14 cellular contexts compared by ENCODE assay signal in genomic region chr2:218895326-218895725, GRCh38. TPM values are rescaled to one million over a fixed set of nuclear protein-coding genes. Genes with fewer than 3 reads are reported as not detected.
A peak's percentile ranks its signal among the peaks of the same experiment; 100 is the strongest.
DNase-seq lines count a peak whose midpoint lies in the region; ATAC-seq and TF ChIP-seq lines count a peak whose summit lies in the region.
"Had no signal": no experiment of that assay in that cellular context is flagged by ENCODE, and none has a peak within 500 bp of the region (broad histone marks: within the 10 kb centered on the region; RNA-seq: fewer than 3 reads in every experiment).

No MANE protein-coding gene starts in this region.

- peaks cover 96% of the 10 kb centered on the region for H3K27me3 ChIP-seq in H7 (ENCODE audit: control insufficient read depth, insufficient read depth, low read length)

- no peaks in the 10 kb centered on the region for H3K36me3 Mint-ChIP-seq in activated T-helper 1 cell treated with anti-CD3 and anti-CD28 coated beads, Interleukin-12 subunit alpha, Interleukin-12 subunit beta, Interleukin-2, Interleukin-4 antibody, amounts not matched to agents 30 ng/mL and 10 ng/mL and 1 ng/mL, durations not matched to agents 14 hours and 24 hours and 36 hours (ENCODE audit: low read depth)
- H3K36me3 Mint-ChIP-seq in memory B cell (peaks cover under 1% of the 10 kb centered on the region), nephron progenitor cell (ENCODE audit: low read depth) (no peaks in the 10 kb centered on the region)

- H3K4me3 ChIP-seq in H7 (ENCODE audit: insufficient read depth, low read depth, low read length) = no peak overlapping the region
- H3K4me3 ChIP-seq: thyroid gland had no signal

- peak overlapping the region; percentile 86 for H3K27ac Mint-ChIP-seq in activated T-helper 1 cell treated with anti-CD3 and anti-CD28 coated beads, Interleukin-12 subunit alpha, Interleukin-12 subunit beta, Interleukin-2, Interleukin-4 antibody, amounts not matched to agents 30 ng/mL and 10 ng/mL and 1 ng/mL, durations not matched to agents 14 hours and 24 hours and 36 hours
- H3K27ac Mint-ChIP-seq in memory B cell (peak overlapping the region; percentile 99), nephron progenitor cell (no peak overlapping the region)

- ATAC-seq in memory B cell (ENCODE audit: low read depth) = no peak
- no peak for ATAC-seq in GM19395 (IDR thresholded peaks at IDR 0.05; ENCODE audit: unreplicated experiment)
- no peak for ATAC-seq in HG03354 (IDR thresholded peaks at IDR 0.05; ENCODE audit: poor library complexity, severe bottlenecking, unreplicated experiment)
- ATAC-seq: activated T-cell treated with anti-CD3 and anti-CD28 coated beads, Interleukin-2, amount 50 U/mL, for 4 hours; left lobe of liver had no signal

- H3K9me3 Mint-ChIP-seq in activated T-helper 1 cell treated with anti-CD3 and anti-CD28 coated beads, Interleukin-12 subunit alpha, Interleukin-12 subunit beta, Interleukin-2, Interleukin-4 antibody, amounts not matched to agents 30 ng/mL and 10 ng/mL and 1 ng/mL, durations not matched to agents 14 hours and 24 hours and 36 hours = peaks cover 4% of the 10 kb centered on the region
- H3K9me3 Mint-ChIP-seq in memory B cell (no peaks in the 10 kb centered on the region), nephron progenitor cell (peaks cover 9% of the 10 kb centered on the region)
- H3K9me3 Mint-ChIP-seq: activated T-cell treated with anti-CD3 and anti-CD28 coated beads, Interleukin-2, amount 50 U/mL, for 4 hours had no signal

- peaks cover 62% of the 10 kb centered on the region for H3K27me3 Mint-ChIP-seq in activated T-helper 1 cell treated with anti-CD3 and anti-CD28 coated beads, Interleukin-12 subunit alpha, Interleukin-12 subunit beta, Interleukin-2, Interleukin-4 antibody, amounts not matched to agents 30 ng/mL and 10 ng/mL and 1 ng/mL, durations not matched to agents 14 hours and 24 hours and 36 hours (ENCODE audit: insufficient read depth)
- peaks cover 2% of the 10 kb centered on the region for H3K27me3 Mint-ChIP-seq in memory B cell
- peaks cover 100% of the 10 kb centered on the region for H3K27me3 Mint-ChIP-seq in nephron progenitor cell (ENCODE audit: low read depth, poor library complexity)

- peaks cover 44% of the 10 kb centered on the region for H3K4me1 Mint-ChIP-seq in activated T-helper 1 cell treated with anti-CD3 and anti-CD28 coated beads, Interleukin-12 subunit alpha, Interleukin-12 subunit beta, Interleukin-2, Interleukin-4 antibody, amounts not matched to agents 30 ng/mL and 10 ng/mL and 1 ng/mL, durations not matched to agents 14 hours and 24 hours and 36 hours (ENCODE audit: low read depth)
- H3K4me1 Mint-ChIP-seq in memory B cell = peaks cover 41% of the 10 kb centered on the region
- H3K4me1 Mint-ChIP-seq in nephron progenitor cell = peaks cover 25% of the 10 kb centered on the region

- intact Hi-C loops in activated T-helper 1 cell treated with anti-CD3 and anti-CD28 coated beads, Interleukin-12 subunit alpha, Interleukin-12 subunit beta, Interleukin-2, Interleukin-4 antibody, amounts not matched to agents 30 ng/mL and 10 ng/mL and 1 ng/mL, durations not matched to agents 14 hours and 24 hours and 36 hours (cut with micrococcal nuclease) = loop anchor here (5.0 to 10.0 kb wide), 7 partner anchors 67 to 1671 kb away; partner anchors contain the start of genes CNOT9, CTDSP1, GMPPA and USP37

- no peaks in the 10 kb centered on the region for H3K36me3 ChIP-seq in H7 (replicated peaks; ENCODE audit: control insufficient read depth, insufficient read depth, low read length)
- H3K36me3 ChIP-seq: thyroid gland had no signal

- no peak for TF ChIP-seq CTCF in nephron progenitor cell (IDR thresholded peaks at IDR 0.05)

- no peak overlapping the region for H3K4me3 Mint-ChIP-seq in activated T-helper 1 cell treated with anti-CD3 and anti-CD28 coated beads, Interleukin-12 subunit alpha, Interleukin-12 subunit beta, Interleukin-2, Interleukin-4 antibody, amounts not matched to agents 30 ng/mL and 10 ng/mL and 1 ng/mL, durations not matched to agents 14 hours and 24 hours and 36 hours
- H3K4me3 Mint-ChIP-seq in memory B cell = peak overlapping the region; percentile 67
- no peak overlapping the region for H3K4me3 Mint-ChIP-seq in nephron progenitor cell

- peak; percentile 62 for DNase-seq in COLO668 (lab: John Stamatoyannopoulos, UW; ENCODE audit: unreplicated experiment)
- DNase-seq in H7 = peak; percentile 81
- DNase-seq in activated T-helper 1 cell treated with anti-CD3 and anti-CD28 coated beads, Interleukin-12 subunit alpha, Interleukin-12 subunit beta, Interleukin-2, Interleukin-4 antibody, amounts not matched to agents 30 ng/mL and 10 ng/mL and 1 ng/mL, durations not matched to agents 14 hours and 24 hours and 36 hours (ENCODE audit: low spot score) = no peak
- DNase-seq in memory B cell (ENCODE audit: low spot score in 2 of 2) = no peak
- DNase-seq in nephron progenitor cell = no peak
- no peak for DNase-seq in hepatic stellate cell (ENCODE audit: low spot score)
- DNase-seq: activated T-cell treated with anti-CD3 and anti-CD28 coated beads, Interleukin-2, amount 50 U/mL, for 4 hours; T1000; thyroid gland had no signal

RNA-seq across cellular contexts. Expression of gene WNT10A, which starts 14.7 kb away (rescaled TPM):
- total RNA-seq in H7 (2014; rRNA removed; shearing (Covaris generic)) = 0.33 TPM in 1 of 2 replicates, not detected in the other
- 0.10 and 0.18 TPM in 2 replicates for total RNA-seq in activated T-helper 1 cell treated with anti-CD3 and anti-CD28 coated beads, Interleukin-12 subunit alpha, Interleukin-12 subunit beta, Interleukin-2, Interleukin-4 antibody, amounts not matched to agents 30 ng/mL and 10 ng/mL and 1 ng/mL, durations not matched to agents 14 hours and 24 hours and 36 hours
- total RNA-seq: cardiac septum, left lobe of liver, posterior vena cava had no signal

RNA-seq across cellular contexts. Expression of gene WNT6, which starts 35.7 kb away (rescaled TPM):
- not detected in 2 replicates for total RNA-seq in H7 (2014; rRNA removed; shearing (Covaris generic))
- not detected in 2 replicates for total RNA-seq in activated T-helper 1 cell treated with anti-CD3 and anti-CD28 coated beads, Interleukin-12 subunit alpha, Interleukin-12 subunit beta, Interleukin-2, Interleukin-4 antibody, amounts not matched to agents 30 ng/mL and 10 ng/mL and 1 ng/mL, durations not matched to agents 14 hours and 24 hours and 36 hours

Comparison
In these comparisons a context has a peak if more than half of its experiments do, and no peak if none do; other contexts are left out.
1. DNase-seq: peak in COLO668 (single experiment) and H7 (single experiment); none in activated T-helper 1 cell treated with anti-CD3 and anti-CD28 coated beads, Interleukin-12 subunit alpha, Interleukin-12 subunit beta, Interleukin-2, Interleukin-4 antibody, amounts not matched to agents 30 ng/mL and 10 ng/mL and 1 ng/mL, durations not matched to agents 14 hours and 24 hours and 36 hours (single experiment), memory B cell (0 of 2), nephron progenitor cell (single experiment) and hepatic stellate cell (single experiment).